Comparison of ENCODE assay signal across 9 cellular contexts in genomic region chr19:14059093-14059480, GRCh38. TPM values are rescaled to one million over a fixed set of nuclear protein-coding genes. Genes with fewer than 3 reads are reported as not detected.
DNase-seq lines count a peak whose midpoint lies in the region; ATAC-seq, FAIRE-seq and TF ChIP-seq lines count a peak whose summit lies in the region.
"Had no signal": no experiment of that assay in that cellular context is flagged by ENCODE, and none has a peak within 500 bp of the region (broad histone marks: within the 10 kb centered on the region; RNA-seq: fewer than 3 reads in every experiment).

No MANE protein-coding gene starts in this region.

- TF ChIP-seq CTCF in smooth muscle cell (IDR thresholded peaks at IDR 0.05; ENCODE audit: borderline replicate concordance, insufficient read depth, poor library complexity, severe bottlenecking) (peak; percentile 52), coronary artery (IDR thresholded peaks at IDR 0.05) (no peak)

- H4K20me1 ChIP-seq in smooth muscle cell (ENCODE audit: low read depth) = no peaks in the 10 kb centered on the region

- peaks cover 9% of the 10 kb centered on the region for H3K27me3 ChIP-seq in smooth muscle cell (ENCODE audit: low read depth)

- no peak overlapping the region for H3K4me2 ChIP-seq in smooth muscle cell

- no peaks in the 10 kb centered on the region for H3K9me3 ChIP-seq in smooth muscle cell (replicated peaks; ENCODE audit: low read depth)

- no peaks in the 10 kb centered on the region for H3K79me2 ChIP-seq in smooth muscle cell (ENCODE audit: low read depth)

- H3K4me1 ChIP-seq in smooth muscle cell (ENCODE audit: low read depth) = no peaks in the 10 kb centered on the region

- no peak overlapping the region for H3K9ac ChIP-seq in smooth muscle cell (ENCODE audit: low read depth)

- peak; percentile 62 for DNase-seq in GM19239 (ENCODE audit: insufficient read length, low spot score)
- peak; percentile 48 for DNase-seq in activated CD4-positive, CD25-positive, alpha-beta regulatory T cell treated with anti-CD3 and anti-CD28 coated beads, Interleukin-2, amount 50 U/mL, for 72 hours
- peak; percentile 45 for DNase-seq in effector CD8-positive, alpha-beta T cell (lab: John Stamatoyannopoulos, UW)
- DNase-seq in smooth muscle cell (lab: John Stamatoyannopoulos, UW; ENCODE audit: unreplicated experiment) = no peak
- DNase-seq in coronary artery (ENCODE audit: low spot score) = no peak
- no peak for DNase-seq in NCI-H446 (lab: John Stamatoyannopoulos, UW)

- no peak for ATAC-seq in HG02623 (IDR thresholded peaks at IDR 0.05; ENCODE audit: unreplicated experiment)
- no peak for ATAC-seq in GM21576 (IDR thresholded peaks at IDR 0.05; ENCODE audit: unreplicated experiment)

- WGBS in smooth muscle cell (ENCODE audit: low lambda C conversion rate) = 43% methylated on average over 15 of the region's 15 CpGs

- H3K4me3 ChIP-seq in smooth muscle cell (no peak overlapping the region), coronary artery (no peak overlapping the region)

- no peaks in the 10 kb centered on the region for H3F3A ChIP-seq in smooth muscle cell (ENCODE audit: low read depth)

- no peaks in the 10 kb centered on the region for H3K36me3 ChIP-seq in smooth muscle cell (ENCODE audit: low read depth)

- no peak for FAIRE-seq in GM19239 (lab: Jason Lieb, UNC)

- no peak overlapping the region for H2AFZ ChIP-seq in smooth muscle cell (ENCODE audit: low read depth)

- H3K27ac ChIP-seq in smooth muscle cell (ENCODE audit: low read depth) (no peak overlapping the region), coronary artery (no peak overlapping the region)

RNA-seq across cellular contexts. Expression of gene PALM3, which starts 2.8 kb away (rescaled TPM):
- 1.6 TPM in 1 of 2 replicates, not detected in the other for total RNA-seq in smooth muscle cell
- 0.55 and 1.4 TPM in 2 replicates for polyA plus RNA-seq in smooth muscle cell
- total RNA-seq: lung microvascular endothelial cell had no signal

RNA-seq across cellular contexts. Expression of gene MISP3, which starts 13.5 kb away (rescaled TPM):
- 2.4 TPM in 1 of 2 replicates, not detected in the other for total RNA-seq in smooth muscle cell
- polyA plus RNA-seq in smooth muscle cell = 0.61 and 2.0 TPM in 2 replicates
- total RNA-seq: lung microvascular endothelial cell had no signal

RNA-seq across cellular contexts. Expression of gene C19orf67, which starts 26.5 kb away (rescaled TPM):
- not detected in 2 replicates for total RNA-seq in smooth muscle cell
- 0.17 and 0.49 TPM in 2 replicates for polyA plus RNA-seq in smooth muscle cell
- total RNA-seq: lung microvascular endothelial cell had no signal

RNA-seq across cellular contexts. Expression of gene IL27RA, which starts 27.5 kb away (rescaled TPM):
- total RNA-seq in smooth muscle cell = 1.4 and 3.1 TPM in 2 replicates
- polyA plus RNA-seq in smooth muscle cell = 3.8 and 7.1 TPM in 2 replicates

RNA-seq across cellular contexts. Expression of gene RLN3, which starts 31.1 kb away (rescaled TPM):
- not detected in 2 replicates for total RNA-seq in smooth muscle cell
- not detected in 2 replicates for polyA plus RNA-seq in smooth muscle cell
- total RNA-seq: lung microvascular endothelial cell had no signal

Comparison
In these comparisons a context has a peak if more than half of its experiments do, and no peak if none do; other contexts are left out.
1. DNase-seq: peak in GM19239 (single experiment), activated CD4-positive, CD25-positive, alpha-beta regulatory T cell treated with anti-CD3 and anti-CD28 coated beads, Interleukin-2, amount 50 U/mL, for 72 hours (single experiment) and effector CD8-positive, alpha-beta T cell (single experiment); none in smooth muscle cell (single experiment), coronary artery (single experiment) and NCI-H446 (0 of 2).